Comparison of ENCODE assay signal across 8 cellular contexts in genomic region chr7:92178928-92179373, GRCh38. TPM values are rescaled to one million over a fixed set of nuclear protein-coding genes. Genes with fewer than 3 reads are reported as not detected.
A peak's percentile ranks its signal among the peaks of the same experiment; 100 is the strongest.
DNase-seq lines count a peak whose midpoint lies in the region; ATAC-seq and TF ChIP-seq lines count a peak whose summit lies in the region.

TSS of gene LRRD1 (minus strand) at chr7:92179142. CDS start at chr7:92165202, 13,940 bp downstream.

- H3K27me3 ChIP-seq in DOHH2 (ENCODE audit: control insufficient read depth, low read length) (peaks cover 5% of the 10 kb centered on the region; the same call in 1 of the 2 replicates), right atrium auricular region (no peaks in the 10 kb centered on the region), psoas muscle (ENCODE audit: insufficient read depth in 3 of 3, low read length in 2 of 3) (no peaks in the 10 kb centered on the region)

- H3K4me3 ChIP-seq in DOHH2 (ENCODE audit: low read length): peak within 1 kb of the TSS; percentile 72
- peak within 1 kb of the TSS; percentile 48 to 63 for H3K4me3 ChIP-seq in right atrium auricular region
- H3K4me3 ChIP-seq in psoas muscle: peak within 1 kb of the TSS; percentile 66

- H3K9me3 ChIP-seq in DOHH2 (ENCODE audit: control insufficient read depth, insufficient read depth, low read length): no peaks in the 10 kb centered on the region
- H3K9me3 ChIP-seq in right atrium auricular region: no peaks in the 10 kb centered on the region
- no peaks in the 10 kb centered on the region for H3K9me3 ChIP-seq in psoas muscle

- H3K27ac ChIP-seq in DOHH2 (ENCODE audit: low read depth, low read length) (no peak within 1 kb of the TSS), right atrium auricular region (peak within 1 kb of the TSS; percentile 78 to 81), psoas muscle (peak within 1 kb of the TSS; percentile 42)

- intact Hi-C loops in psoas muscle (cut with DNase I): loop anchor here in 1 of 2 donors (5.0 kb wide), 1 partner anchor 268 kb away; the partner anchor contains the start of gene GATAD1

- H3K9me2 ChIP-seq in DOHH2 (replicated peaks; ENCODE audit: control insufficient read depth, low read length): no peaks in the 10 kb centered on the region

- H3K4me1 ChIP-seq in DOHH2 (ENCODE audit: control insufficient read depth, low read length) (peaks cover 17% of the 10 kb centered on the region), right atrium auricular region (peaks cover 0 to 6% of the 10 kb centered on the region in 2 donors), psoas muscle (no peaks in the 10 kb centered on the region)

- H3K4me2 ChIP-seq in DOHH2 (ENCODE audit: low read length): peak within 1 kb of the TSS; percentile 81

- peak; percentile 100 for TF ChIP-seq CTCF in DOHH2 (IDR thresholded peaks at IDR 0.05; ENCODE audit: low read depth, low read length, poor library complexity, severe bottlenecking)
- TF ChIP-seq CTCF in right atrium auricular region (IDR thresholded peaks at IDR 0.05): peak; percentile 95 to 100
- TF ChIP-seq CTCF in psoas muscle (IDR thresholded peaks at IDR 0.05): peak; percentile 95

- DNase-seq in LHCN-M2 (ENCODE audit: low read depth) (peak; percentile 58), T-helper 1 cell (peak; percentile 75 to 87 (median 83)), anterior cingulate cortex (lab: John Stamatoyannopoulos, UW) (peak in 57 of 58 donors; percentile 30 to 92 (median 75)), right atrium auricular region (ENCODE audit: low spot score) (peak; percentile 82), psoas muscle (peak; percentile 87 to 91), ureter (ENCODE audit: low spot score) (peak; percentile 88)

- peaks cover 12% of the 10 kb centered on the region for H3F3A ChIP-seq in DOHH2 (ENCODE audit: control insufficient read depth, insufficient read depth)

- no peaks in the 10 kb centered on the region for H3K79me2 ChIP-seq in DOHH2 (ENCODE audit: control insufficient read depth, low read length)

- H3K36me3 ChIP-seq in DOHH2 (ENCODE audit: control insufficient read depth, low read length) (no peaks in the 10 kb centered on the region), right atrium auricular region (no peaks in the 10 kb centered on the region), psoas muscle (ENCODE audit: insufficient read depth in 1 of 2, low read depth in 1 of 2) (no peaks in the 10 kb centered on the region)

- ATAC-seq in GM21825 (IDR thresholded peaks at IDR 0.05; ENCODE audit: unreplicated experiment): peak; percentile 100
- ATAC-seq in psoas muscle: peak; percentile 92 to 99 (median 98)

- WGBS in psoas muscle, 3 donors: 0 to 1% (median 0%) methylated on average over 38 to 39 of the region's 39 CpGs

- no peaks in the 10 kb centered on the region for H4K20me1 ChIP-seq in DOHH2 (ENCODE audit: control insufficient read depth, insufficient read depth, low read depth, low read length)

RNA-seq across cellular contexts. Expression of gene LRRD1, which starts in this region (rescaled TPM):
- total RNA-seq in LHCN-M2 (2014; rRNA removed): 0.06 TPM in 1 of 2 replicates, not detected in the other
- polyA plus RNA-seq in LHCN-M2 (2012): 0.05 TPM
- under 1 TPM in 1 of 2 donors, not detected in 1; 0.30 TPM for total RNA-seq in right atrium auricular region
- total RNA-seq in psoas muscle: not detected
- under 1 TPM in 1 of 3 donors, not detected in 2; 0.08 TPM for polyA plus RNA-seq in psoas muscle
- not detected for total RNA-seq in ureter

Comparison
In these comparisons a context has a peak if more than half of its experiments do, and no peak if none do; other contexts are left out.
1. Peak in DNase-seq in LHCN-M2; RNA of the gene not detected or under 1 TPM.
2. Peak in DNase-seq, H3K4me3 ChIP-seq and H3K27ac ChIP-seq in right atrium auricular region; RNA of the gene not detected or under 1 TPM.
3. Peak in DNase-seq, ATAC-seq, H3K4me3 ChIP-seq and H3K27ac ChIP-seq in psoas muscle; RNA of the gene not detected or under 1 TPM.
4. Peak in DNase-seq in ureter; RNA of the gene not detected or under 1 TPM.